In the genomic region with DNA sequence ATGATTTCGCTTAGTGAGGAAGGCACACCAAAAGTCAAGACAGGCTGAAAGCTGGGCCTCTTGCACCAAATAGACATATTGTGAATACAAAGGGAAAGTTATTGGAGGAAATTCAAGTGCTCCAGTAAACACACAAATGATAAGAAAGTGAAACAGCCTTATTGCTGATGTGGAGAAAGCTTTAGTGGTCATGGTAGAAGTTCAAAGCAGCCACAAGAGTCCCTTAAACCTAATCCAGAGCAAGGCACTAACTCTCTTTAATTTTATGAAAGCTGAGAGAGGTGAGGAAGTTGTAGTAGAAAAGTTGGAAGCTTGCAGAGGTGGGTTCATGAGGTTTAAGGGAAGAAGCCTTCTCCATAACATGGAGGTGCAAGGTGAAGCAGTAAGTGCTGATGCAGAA, we compare ENCODE assay signal across 17 cellular contexts.
"Had no signal": no experiment of that assay in that cellular context is flagged by ENCODE, and none has a peak within 500 bp of the region (broad histone marks: within the 10 kb centered on the region; RNA-seq: fewer than 3 reads in every experiment).

No MANE protein-coding gene starts in this region.

- H3K4me3 Mint-ChIP-seq: stimulated activated effector memory CD8-positive, alpha-beta T cell treated with anti-CD3 and anti-CD28 coated beads, Interleukin-12 subunit alpha, Interleukin-12 subunit beta, amount 100 ng/mL, for 72 hours; type B pancreatic cell had no signal

- ATAC-seq: esophagus mucosa; heart right ventricle; psoas muscle; right lobe of liver; stimulated activated effector memory CD8-positive, alpha-beta T cell treated with anti-CD3 and anti-CD28 coated beads, Interleukin-12 subunit alpha, Interleukin-12 subunit beta, amount 100 ng/mL, for 72 hours; stimulated activated naive CD8-positive, alpha-beta T cell treated with anti-CD3 and anti-CD28 coated beads, Interleukin-15, Interleukin-2, amounts not matched to agents 100 U/mL and 50 U/mL, for 24 hours had no signal

- H3K36me3 Mint-ChIP-seq: naive thymus-derived CD8-positive, alpha-beta T cell; stimulated activated effector memory CD8-positive, alpha-beta T cell treated with anti-CD3 and anti-CD28 coated beads, Interleukin-12 subunit alpha, Interleukin-12 subunit beta, amount 100 ng/mL, for 72 hours had no signal

- H3K4me1 ChIP-seq: heart right ventricle, psoas muscle, right lobe of liver, suprapubic skin, thyroid gland had no signal

- H3K9me3 ChIP-seq: heart right ventricle, neutrophil, psoas muscle, right lobe of liver, suprapubic skin, thyroid gland had no signal

- H3K36me3 ChIP-seq: heart right ventricle, neutrophil, right lobe of liver, suprapubic skin, thyroid gland had no signal

- H3K27ac Mint-ChIP-seq: stimulated activated effector memory CD8-positive, alpha-beta T cell treated with anti-CD3 and anti-CD28 coated beads, Interleukin-12 subunit alpha, Interleukin-12 subunit beta, amount 100 ng/mL, for 72 hours; type B pancreatic cell had no signal

- H3K27me3 Mint-ChIP-seq: naive thymus-derived CD8-positive, alpha-beta T cell; type B pancreatic cell had no signal

- H3K27me3 ChIP-seq: heart right ventricle, neutrophil, right lobe of liver, suprapubic skin, thyroid gland had no signal

- H3K4me3 ChIP-seq: heart right ventricle, psoas muscle, right lobe of liver, suprapubic skin, thyroid gland had no signal

- DNase-seq: effector memory CD4-positive, alpha-beta T cell; heart right ventricle; hypothalamus; kidney glomerular epithelial cell; psoas muscle; retina; right lobe of liver; stimulated activated CD4-positive, alpha-beta T cell treated with anti-CD3 and anti-CD28 coated beads, Interleukin-4, amount 100 ng/mL, for 1 hour; stimulated activated CD8-positive, alpha-beta memory T cell treated with anti-CD3 and anti-CD28 coated beads, Interleukin-4, amount 100 ng/mL, for 48 hours; stimulated activated naive CD8-positive, alpha-beta T cell treated with anti-CD3 and anti-CD28 coated beads, Interleukin-15, Interleukin-2, amounts not matched to agents 100 U/mL and 50 U/mL, for 24 hours; thyroid gland had no signal

- H3K27ac ChIP-seq: heart right ventricle, neutrophil, psoas muscle, right lobe of liver, suprapubic skin, thyroid gland had no signal

- H3K9me3 Mint-ChIP-seq: naive thymus-derived CD8-positive, alpha-beta T cell; stimulated activated effector memory CD8-positive, alpha-beta T cell treated with anti-CD3 and anti-CD28 coated beads, Interleukin-12 subunit alpha, Interleukin-12 subunit beta, amount 100 ng/mL, for 72 hours had no signal
